ENCODE assay signal across 17 cellular contexts in genomic region chr1:175862418-175862817, GRCh38.
DNase-seq lines count a peak whose midpoint lies in the region; ATAC-seq, FAIRE-seq and TF ChIP-seq lines count a peak whose summit lies in the region.
"Had no signal": no experiment of that assay in that cellular context is flagged by ENCODE, and none has a peak within 500 bp of the region (broad histone marks: within the 10 kb centered on the region; RNA-seq: fewer than 3 reads in every experiment).

No MANE protein-coding gene starts in this region.

- DNase-seq in caudate nucleus (lab: John Stamatoyannopoulos, UW) (no peak), H1 (ENCODE audit: low read depth in 1 of 2, low spot score in 2 of 2) (no peak), sigmoid colon (peak; percentile 15), transverse colon (peak; percentile 25), Ammon's horn (ENCODE audit: low spot score) (no peak), CD14-positive monocyte (ENCODE audit: low spot score) (no peak), heart right ventricle (no peak)
- DNase-seq: Calu3; CD4-positive, CD25-positive, alpha-beta regulatory T cell; DMS 273 treated with DMSO at 0.1 percent for 48 hours; GM23248 had no signal

- H2BK15ac ChIP-seq in H1 (ENCODE audit: low read length) = peak overlapping the region; percentile 4; the same call in 1 of the 2 replicates

- CTCF ChIA-PET in H1 (lab: Charles Lee; ENCODE audit: partially characterized antibody) = interaction anchor here (0.9 to 3.9 kb wide), 4 partner anchors 16 to 119 kb away, joined by 3 to 15 read pairs (median 8); partner anchors contain the start of gene TNR

- H3K27me3 ChIP-seq in H1 (replicated peaks in 1 of 4; ENCODE audit: control insufficient read depth in 3 of 4, extremely low read depth in 1 of 4, insufficient read depth in 3 of 4, low read length in 3 of 4) (peaks cover 0 to 6% (median 3%) of the 10 kb centered on the region in 4 experiments; a peak in 4 of 7 replicates), sigmoid colon (no peaks in the 10 kb centered on the region), transverse colon (no peaks in the 10 kb centered on the region), heart right ventricle (peaks cover 0 to 4% (median 0%) of the 10 kb centered on the region in 7 donors)
- H3K27me3 ChIP-seq: BLaER1 had no signal

- H3K9me3 Mint-ChIP-seq in CD14-positive monocyte = peaks cover 0 to 2% (median 0%) of the 10 kb centered on the region in 7 donors

- H3K4me3 Mint-ChIP-seq in CD14-positive monocyte = no peak overlapping the region
- H3K4me3 Mint-ChIP-seq: CD4-positive, CD25-positive, alpha-beta regulatory T cell had no signal

- H3K9ac ChIP-seq in H1 (replicated peaks in 1 of 4; ENCODE audit: extremely low read depth in 1 of 4, low read depth in 3 of 4, low read length in 3 of 4) = no peak overlapping the region
- H3K9ac ChIP-seq: BLaER1, GM23248 had no signal

- no peaks in the 10 kb centered on the region for H3K79me2 ChIP-seq in H1 (ENCODE audit: control insufficient read depth in 1 of 2, insufficient read depth in 2 of 2, low read length in 2 of 2)

- in situ Hi-C loops in transverse colon (cut with MboI; ENCODE audit: low pct_ligation_motif_present in 1 of 4, low pct_unique_long_range_greater_than_20kb in 1 of 4, low sequenced_read_pairs in 3 of 4) = no loop called here

- no peak overlapping the region for H4K5ac ChIP-seq in H1 (ENCODE audit: insufficient read length, low read depth, low read length)

- H3K36me3 ChIP-seq in H1 (ENCODE audit: control insufficient read depth in 2 of 4, insufficient read depth in 4 of 4, low read length in 3 of 4) = no peaks in the 10 kb centered on the region
- H3K36me3 ChIP-seq in sigmoid colon = no peaks in the 10 kb centered on the region
- H3K36me3 ChIP-seq in transverse colon = no peaks in the 10 kb centered on the region
- no peaks in the 10 kb centered on the region for H3K36me3 ChIP-seq in heart right ventricle
- H3K36me3 ChIP-seq: BLaER1, HAP-1 had no signal

- peaks cover 0 to 10% (median 2%) of the 10 kb centered on the region in 3 donors for H3K27me3 Mint-ChIP-seq in CD14-positive monocyte (ENCODE audit: low read depth in 3 of 3)
- H3K27me3 Mint-ChIP-seq: CD4-positive, CD25-positive, alpha-beta regulatory T cell had no signal

- no peak overlapping the region for H3K14ac ChIP-seq in H1 (ENCODE audit: insufficient read length)

- H3K36me3 Mint-ChIP-seq in CD14-positive monocyte = no peaks in the 10 kb centered on the region
- H3K36me3 Mint-ChIP-seq: CD4-positive, CD25-positive, alpha-beta regulatory T cell had no signal

- H3K4me2 ChIP-seq in H1 (ENCODE audit: insufficient read depth in 1 of 2, low read depth in 2 of 2, low read length in 2 of 2) = no peak overlapping the region
- H3K4me2 ChIP-seq: BLaER1 had no signal

- H4K20me1 ChIP-seq in H1 (replicated peaks in 1 of 2; ENCODE audit: control insufficient read depth in 1 of 2, insufficient read depth in 2 of 2, low read length in 2 of 2) = no peaks in the 10 kb centered on the region
- H4K20me1 ChIP-seq: BLaER1 had no signal

- H2BK12ac ChIP-seq in H1 (ENCODE audit: low read depth, low read length) = peak overlapping the region; percentile 85; the same call in 1 of the 2 replicates

- no peak for TF ChIP-seq RAD21 in H1 (IDR thresholded peaks at IDR 0.05 in 1 of 2, conservative IDR thresholded peaks at IDR 0.05 in 1 of 2; ENCODE audit: low read depth in 2 of 2, low read length in 2 of 2)

- H2BK20ac ChIP-seq in H1 (ENCODE audit: low read length) = peak overlapping the region; percentile 76; the same call in 1 of the 2 replicates

- H3K4ac ChIP-seq in H1 (replicated peaks; ENCODE audit: insufficient read length, low read depth, low read length) = peak overlapping the region; percentile 13

- H3K27ac Mint-ChIP-seq in CD14-positive monocyte = peak overlapping the region in 1 of 7 donors; percentile 40
- H3K27ac Mint-ChIP-seq: CD4-positive, CD25-positive, alpha-beta regulatory T cell had no signal

- TF ChIP-seq POLR2A in H1 (IDR thresholded peaks at IDR 0.05; ENCODE audit: control extremely low read depth in 1 of 2, low read depth in 2 of 2, low read length in 2 of 2) (no peak), sigmoid colon (IDR thresholded peaks at IDR 0.05) (no peak), transverse colon (IDR thresholded peaks at IDR 0.05) (no peak)

- peak overlapping the region; percentile 57; the same call in 1 of the 2 replicates for H4K8ac ChIP-seq in H1 (ENCODE audit: extremely low read depth, insufficient read depth, low read length)

- H2BK5ac ChIP-seq in H1 (ENCODE audit: low read depth, low read length) = peak overlapping the region; percentile 66; the same call in 1 of the 2 replicates

- POLR2A ChIA-PET in H1 (lab: Charles Lee; ENCODE audit: partially characterized antibody) = no interaction called here

- H3K4me1 Mint-ChIP-seq in CD14-positive monocyte = no peaks in the 10 kb centered on the region
- H3K4me1 Mint-ChIP-seq: CD4-positive, CD25-positive, alpha-beta regulatory T cell had no signal

- WGBS in H1 (ENCODE audit: extremely low coverage in 1 of 2, insufficient coverage in 1 of 2, insufficient read length in 1 of 2, insufficient replicate concordance in 2 of 2, low coverage in 1 of 2, low lambda C conversion rate in 2 of 2, missing lambda C conversion rate in 1 of 2), 2 experiments = 88% methylated on average over 3 of the region's 3 CpGs; no CpG with 5 or more reads in 1 of the 2 experiments
- WGBS in sigmoid colon, 2 donors = 23 to 69% methylated on average over 3 of the region's 3 CpGs
- 49 to 61% methylated on average over 3 of the region's 3 CpGs for WGBS in transverse colon (ENCODE audit: low coverage in 1 of 2), 2 donors
- 79 to 85% methylated on average over 3 of the region's 3 CpGs for WGBS in heart right ventricle, 2 donors

- TF ChIP-seq EP300 in H1 (IDR thresholded peaks at IDR 0.05; ENCODE audit: borderline replicate concordance in 1 of 2, low read depth in 2 of 2, low read length in 2 of 2) = no peak
- no peak for TF ChIP-seq EP300 in sigmoid colon (IDR thresholded peaks at IDR 0.05)
- no peak for TF ChIP-seq EP300 in transverse colon (IDR thresholded peaks at IDR 0.05; ENCODE audit: low read depth)

- H3K4me1 ChIP-seq in H1 (replicated peaks in 1 of 4; ENCODE audit: control insufficient read depth in 3 of 4, insufficient read depth in 4 of 4, low read length in 3 of 4) = peaks cover 18 to 40% (median 30%) of the 10 kb centered on the region in 4 experiments
- H3K4me1 ChIP-seq in sigmoid colon = peaks cover 0 to 23% (median 13%) of the 10 kb centered on the region in 4 donors
- H3K4me1 ChIP-seq in transverse colon = peaks cover 0 to 17% (median 11%) of the 10 kb centered on the region in 4 donors
- H3K4me1 ChIP-seq in heart right ventricle = peaks cover 0 to 4% (median 0%) of the 10 kb centered on the region in 9 donors
- H3K4me1 ChIP-seq: BLaER1 had no signal

- no peaks in the 10 kb centered on the region for H3K9me3 ChIP-seq in H1 (ENCODE audit: insufficient read depth in 2 of 2, low read depth in 1 of 2, low read length in 1 of 2)
- H3K9me3 ChIP-seq in sigmoid colon = no peaks in the 10 kb centered on the region
- H3K9me3 ChIP-seq in transverse colon = no peaks in the 10 kb centered on the region
- H3K9me3 ChIP-seq in heart right ventricle = no peaks in the 10 kb centered on the region
- H3K9me3 ChIP-seq: BLaER1, HAP-1 had no signal

- peak overlapping the region; percentile 88 for H4K91ac ChIP-seq in H1 (replicated peaks; ENCODE audit: insufficient read length, low read length)

- peak overlapping the region; percentile 33 for H2AK5ac ChIP-seq in H1 (ENCODE audit: low read depth, low read length)

- H3K23me2 ChIP-seq in H1 (ENCODE audit: low read depth, low read length) = no peaks in the 10 kb centered on the region; the same call in 1 of the 2 replicates

- H3K4me3 ChIP-seq in H1 (ENCODE audit: extremely low read depth in 1 of 4, insufficient read depth in 2 of 4, low read depth in 3 of 4, low read length in 4 of 4) (no peak overlapping the region), sigmoid colon (no peak overlapping the region), transverse colon (no peak overlapping the region), heart right ventricle (no peak overlapping the region)
- H3K4me3 ChIP-seq: BLaER1, GM23248, HAP-1 had no signal

- TF ChIP-seq CTCF in H1 (IDR thresholded peaks at IDR 0.05; ENCODE audit: control extremely low read depth in 1 of 3, insufficient read depth in 1 of 3, low read depth in 1 of 3, low read length in 3 of 3) (no peak), sigmoid colon (IDR thresholded peaks at IDR 0.05) (no peak), transverse colon (IDR thresholded peaks at IDR 0.05) (no peak), CD14-positive monocyte (IDR thresholded peaks at IDR 0.05) (no peak), heart right ventricle (IDR thresholded peaks at IDR 0.05) (no peak)

- H3K18ac ChIP-seq in H1 (ENCODE audit: extremely low read depth, low read length) = no peak overlapping the region

- no peak overlapping the region for H3K23ac ChIP-seq in H1 (ENCODE audit: insufficient read length)

- no peaks in the 10 kb centered on the region for H3K79me1 ChIP-seq in H1 (ENCODE audit: low read depth, low read length)

- no peak overlapping the region for H3K56ac ChIP-seq in H1 (replicated peaks; ENCODE audit: insufficient read length, low read depth, low read length)

- H2BK120ac ChIP-seq in H1 (replicated peaks; ENCODE audit: low read depth, low read length) = peak overlapping the region; percentile 81

- no peak overlapping the region for H2AFZ ChIP-seq in H1 (ENCODE audit: low read length)
- H2AFZ ChIP-seq: GM23248 had no signal

- intact Hi-C loops in sigmoid colon (cut with DNase I) = no loop called here
- intact Hi-C loops in transverse colon (cut with DNase I; ENCODE audit: low total_unique reads) = no loop called here
- intact Hi-C loops in CD14-positive monocyte (cut with micrococcal nuclease) = no loop called here
- intact Hi-C loops in heart right ventricle (cut with DNase I) = no loop called here

- ATAC-seq in HG02588 (IDR thresholded peaks at IDR 0.05; ENCODE audit: unreplicated experiment) (no peak), heart right ventricle (no peak)
- ATAC-seq: HepG2 had no signal

- H3K27ac ChIP-seq in caudate nucleus (ENCODE audit: low read depth, low read length) = peak overlapping the region; percentile 97
- no peak overlapping the region for H3K27ac ChIP-seq in H1 (ENCODE audit: low read depth, low read length)
- no peak overlapping the region for H3K27ac ChIP-seq in sigmoid colon
- H3K27ac ChIP-seq in transverse colon = no peak overlapping the region
- no peak overlapping the region for H3K27ac ChIP-seq in heart right ventricle
- H3K27ac ChIP-seq: BLaER1, GM23248 had no signal

- FAIRE-seq in H1 (lab: Jason Lieb, UNC) = no peak
- FAIRE-seq: GM18507, HepG2, HTR-8/SVneo had no signal

TF ChIP-seq in H1, 55 proteins besides CTCF, POLR2A, EP300 and RAD21 (continues in another document):
- TF ChIP-seq RFX5 (IDR thresholded peaks at IDR 0.05; ENCODE audit: borderline replicate concordance, low read depth, low read length) (no peak), MAFK (IDR thresholded peaks at IDR 0.05; ENCODE audit: low read depth, low read length) (no peak), SIN3A (conservative IDR thresholded peaks at IDR 0.05 in 1 of 2, IDR thresholded peaks at IDR 0.05 in 1 of 2; ENCODE audit: low read depth in 1 of 2, low read length in 2 of 2) (no peak), RXRA (IDR thresholded peaks at IDR 0.05; ENCODE audit: insufficient read depth, low read depth, low read length) (no peak), BACH1 (IDR thresholded peaks at IDR 0.05; ENCODE audit: low read length) (no peak)

Comparison
In these comparisons a context has a peak if more than half of its experiments do, and no peak if none do; other contexts are left out.
1. DNase-seq: peak in sigmoid colon (single experiment) and transverse colon (single experiment); none in caudate nucleus (0 of 61), H1 (0 of 2), Ammon's horn (single experiment), CD14-positive monocyte (single experiment) and heart right ventricle (0 of 2).